1 cellular context compared by ENCODE assay signal in the genomic region with DNA sequence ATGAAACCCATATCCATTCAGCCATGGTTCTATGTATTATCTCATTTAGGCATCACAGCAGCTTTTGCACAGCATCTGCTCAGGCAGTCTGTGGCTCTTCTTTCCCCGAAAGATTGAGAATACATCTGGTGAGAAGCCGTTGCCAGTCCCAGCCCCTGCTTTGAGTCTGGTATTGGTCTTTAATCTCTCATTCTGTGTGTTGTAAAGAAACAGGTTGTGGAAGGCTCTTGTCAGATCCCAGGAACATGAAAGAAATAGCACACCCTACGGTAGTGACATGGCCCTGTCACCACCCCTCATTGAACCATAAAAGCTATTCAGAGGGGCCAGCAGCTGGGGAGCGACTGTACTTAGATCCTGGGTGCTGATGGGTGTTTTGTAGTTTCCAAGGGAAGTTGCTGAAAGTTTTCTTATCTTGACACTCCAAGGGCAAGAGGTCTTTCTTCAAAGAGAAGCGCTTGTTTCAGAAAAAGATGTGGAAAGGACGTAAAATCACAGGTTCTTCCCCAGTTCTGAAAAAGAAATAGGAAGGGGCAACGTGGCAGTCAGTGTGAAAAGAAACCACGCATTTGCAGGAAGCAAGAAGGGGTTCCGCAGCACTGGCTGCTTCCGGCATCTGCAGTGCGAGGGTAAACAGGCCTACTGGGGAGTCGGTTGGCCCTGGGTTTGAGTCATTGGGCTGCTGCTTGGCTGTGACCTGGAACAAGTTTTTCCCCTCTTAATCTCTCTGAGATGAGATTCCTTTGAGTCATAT.
TF ChIP-seq lines count a peak whose summit lies in the region.

No MANE protein-coding gene starts in this region.

TF ChIP-seq in GM12878, 131 proteins besides CTCF, POLR2A, EP300 and RAD21 (continued from another document):
- TF ChIP-seq, protein P1, sequence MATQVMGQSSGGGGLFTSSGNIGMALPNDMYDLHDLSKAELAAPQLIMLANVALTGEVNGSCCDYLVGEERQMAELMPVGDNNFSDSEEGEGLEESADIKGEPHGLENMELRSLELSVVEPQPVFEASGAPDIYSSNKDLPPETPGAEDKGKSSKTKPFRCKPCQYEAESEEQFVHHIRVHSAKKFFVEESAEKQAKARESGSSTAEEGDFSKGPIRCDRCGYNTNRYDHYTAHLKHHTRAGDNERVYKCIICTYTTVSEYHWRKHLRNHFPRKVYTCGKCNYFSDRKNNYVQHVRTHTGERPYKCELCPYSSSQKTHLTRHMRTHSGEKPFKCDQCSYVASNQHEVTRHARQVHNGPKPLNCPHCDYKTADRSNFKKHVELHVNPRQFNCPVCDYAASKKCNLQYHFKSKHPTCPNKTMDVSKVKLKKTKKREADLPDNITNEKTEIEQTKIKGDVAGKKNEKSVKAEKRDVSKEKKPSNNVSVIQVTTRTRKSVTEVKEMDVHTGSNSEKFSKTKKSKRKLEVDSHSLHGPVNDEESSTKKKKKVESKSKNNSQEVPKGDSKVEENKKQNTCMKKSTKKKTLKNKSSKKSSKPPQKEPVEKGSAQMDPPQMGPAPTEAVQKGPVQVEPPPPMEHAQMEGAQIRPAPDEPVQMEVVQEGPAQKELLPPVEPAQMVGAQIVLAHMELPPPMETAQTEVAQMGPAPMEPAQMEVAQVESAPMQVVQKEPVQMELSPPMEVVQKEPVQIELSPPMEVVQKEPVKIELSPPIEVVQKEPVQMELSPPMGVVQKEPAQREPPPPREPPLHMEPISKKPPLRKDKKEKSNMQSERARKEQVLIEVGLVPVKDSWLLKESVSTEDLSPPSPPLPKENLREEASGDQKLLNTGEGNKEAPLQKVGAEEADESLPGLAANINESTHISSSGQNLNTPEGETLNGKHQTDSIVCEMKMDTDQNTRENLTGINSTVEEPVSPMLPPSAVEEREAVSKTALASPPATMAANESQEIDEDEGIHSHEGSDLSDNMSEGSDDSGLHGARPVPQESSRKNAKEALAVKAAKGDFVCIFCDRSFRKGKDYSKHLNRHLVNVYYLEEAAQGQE (IDR thresholded peaks at IDR 0.05; ENCODE audit: low read depth, low read length) = no peak
- TF ChIP-seq BRCA1 (IDR thresholded peaks at IDR 0.05; ENCODE audit: low read depth, low read length) (no peak), NFIC (IDR thresholded peaks at IDR 0.05; ENCODE audit: low read depth, low read length) (no peak), TCF12 (IDR thresholded peaks at IDR 0.05; ENCODE audit: low read depth, low read length) (no peak), CHD4 (IDR thresholded peaks at IDR 0.05) (no peak), RUNX3 (IDR thresholded peaks at IDR 0.05; ENCODE audit: low read length) (peak; percentile 24; the same call in 1 of the 2 replicates), MTA2 (IDR thresholded peaks at IDR 0.05; ENCODE audit: low read depth) (no peak), SIN3A (IDR thresholded peaks at IDR 0.05; ENCODE audit: low read depth, low read length) (no peak), SIX5 (IDR thresholded peaks at IDR 0.05; ENCODE audit: low read depth, low read length, severe bottlenecking) (no peak)
- TF ChIP-seq, protein P2, sequence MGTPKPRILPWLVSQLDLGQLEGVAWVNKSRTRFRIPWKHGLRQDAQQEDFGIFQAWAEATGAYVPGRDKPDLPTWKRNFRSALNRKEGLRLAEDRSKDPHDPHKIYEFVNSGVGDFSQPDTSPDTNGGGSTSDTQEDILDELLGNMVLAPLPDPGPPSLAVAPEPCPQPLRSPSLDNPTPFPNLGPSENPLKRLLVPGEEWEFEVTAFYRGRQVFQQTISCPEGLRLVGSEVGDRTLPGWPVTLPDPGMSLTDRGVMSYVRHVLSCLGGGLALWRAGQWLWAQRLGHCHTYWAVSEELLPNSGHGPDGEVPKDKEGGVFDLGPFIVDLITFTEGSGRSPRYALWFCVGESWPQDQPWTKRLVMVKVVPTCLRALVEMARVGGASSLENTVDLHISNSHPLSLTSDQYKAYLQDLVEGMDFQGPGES (IDR thresholded peaks at IDR 0.05) = no peak
